2 cellular contexts compared by ENCODE assay signal in genomic region chr5:149227168-149227826, GRCh38.
TF ChIP-seq lines count a peak whose summit lies in the region.

No MANE protein-coding gene starts in this region.

TF ChIP-seq in HepG2, 621 proteins besides CTCF, POLR2A, EP300 and RAD21 (continued from another document):
- TF ChIP-seq ELK4 (CRISPR knock-in tag; IDR thresholded peaks at IDR 0.05; ENCODE audit: borderline replicate concordance) (no peak), ZNF33B (CRISPR knock-in tag; IDR thresholded peaks at IDR 0.05) (no peak), ZFP62 (CRISPR knock-in tag; IDR thresholded peaks at IDR 0.05) (no peak), ZSCAN25 (CRISPR knock-in tag; IDR thresholded peaks at IDR 0.05) (no peak), EZH2 (conservative IDR thresholded peaks at IDR 0.05; ENCODE audit: low read depth, low read length) (no peak), CHD2 (IDR thresholded peaks at IDR 0.05; ENCODE audit: low read depth, low read length) (no peak)

TF ChIP-seq in GM23338, 12 proteins besides CTCF, POLR2A, EP300 and RAD21:
- TF ChIP-seq ZNF462 (CRISPR knock-in tag; IDR thresholded peaks at IDR 0.05) (no peak), JUNB (IDR thresholded peaks at IDR 0.05; ENCODE audit: unreplicated experiment) (no peak), STAT1 (IDR thresholded peaks at IDR 0.05; ENCODE audit: unreplicated experiment) (no peak), ZNF331 (CRISPR knock-in tag; IDR thresholded peaks at IDR 0.05; ENCODE audit: low read depth) (no peak), ETS1 (IDR thresholded peaks at IDR 0.05) (no peak)
